ENCODE assay signal across 1 cellular context in the genomic region with DNA sequence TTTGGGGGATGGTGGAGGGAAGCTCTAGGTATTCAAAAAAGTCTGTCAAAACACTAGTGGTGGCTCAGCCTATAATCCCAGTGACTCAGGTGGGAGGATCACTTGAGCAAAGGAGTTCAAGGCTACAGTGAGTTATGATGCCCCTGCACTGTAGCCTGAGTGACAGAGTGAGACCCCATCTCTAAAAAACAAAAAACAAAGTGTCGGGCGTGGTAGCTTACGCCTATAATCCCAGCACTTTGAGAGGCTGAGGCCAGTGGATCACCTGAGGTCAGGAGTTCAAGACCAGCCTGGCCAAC.
A peak's percentile ranks its signal among the peaks of the same experiment; 100 is the strongest.
TF ChIP-seq lines count a peak whose summit lies in the region.

No MANE protein-coding gene starts in this region.

TF ChIP-seq in HepG2, 621 proteins besides CTCF, POLR2A, EP300 and RAD21:
- no peak for TF ChIP-seq HDAC1 (CRISPR knock-in tag; IDR thresholded peaks at IDR 0.05)
- TF ChIP-seq, protein P1, sequence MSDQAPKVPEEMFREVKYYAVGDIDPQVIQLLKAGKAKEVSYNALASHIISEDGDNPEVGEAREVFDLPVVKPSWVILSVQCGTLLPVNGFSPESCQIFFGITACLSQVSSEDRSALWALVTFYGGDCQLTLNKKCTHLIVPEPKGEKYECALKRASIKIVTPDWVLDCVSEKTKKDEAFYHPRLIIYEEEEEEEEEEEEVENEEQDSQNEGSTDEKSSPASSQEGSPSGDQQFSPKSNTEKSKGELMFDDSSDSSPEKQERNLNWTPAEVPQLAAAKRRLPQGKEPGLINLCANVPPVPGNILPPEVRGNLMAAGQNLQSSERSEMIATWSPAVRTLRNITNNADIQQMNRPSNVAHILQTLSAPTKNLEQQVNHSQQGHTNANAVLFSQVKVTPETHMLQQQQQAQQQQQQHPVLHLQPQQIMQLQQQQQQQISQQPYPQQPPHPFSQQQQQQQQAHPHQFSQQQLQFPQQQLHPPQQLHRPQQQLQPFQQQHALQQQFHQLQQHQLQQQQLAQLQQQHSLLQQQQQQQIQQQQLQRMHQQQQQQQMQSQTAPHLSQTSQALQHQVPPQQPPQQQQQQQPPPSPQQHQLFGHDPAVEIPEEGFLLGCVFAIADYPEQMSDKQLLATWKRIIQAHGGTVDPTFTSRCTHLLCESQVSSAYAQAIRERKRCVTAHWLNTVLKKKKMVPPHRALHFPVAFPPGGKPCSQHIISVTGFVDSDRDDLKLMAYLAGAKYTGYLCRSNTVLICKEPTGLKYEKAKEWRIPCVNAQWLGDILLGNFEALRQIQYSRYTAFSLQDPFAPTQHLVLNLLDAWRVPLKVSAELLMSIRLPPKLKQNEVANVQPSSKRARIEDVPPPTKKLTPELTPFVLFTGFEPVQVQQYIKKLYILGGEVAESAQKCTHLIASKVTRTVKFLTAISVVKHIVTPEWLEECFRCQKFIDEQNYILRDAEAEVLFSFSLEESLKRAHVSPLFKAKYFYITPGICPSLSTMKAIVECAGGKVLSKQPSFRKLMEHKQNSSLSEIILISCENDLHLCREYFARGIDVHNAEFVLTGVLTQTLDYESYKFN (CRISPR knock-in tag; conservative IDR thresholded peaks at IDR 0.05) = 0 out of 2 replicates have a peak, but pooled peaks have one; percentile 30
- TF ChIP-seq SALL1 (CRISPR knock-in tag; IDR thresholded peaks at IDR 0.05) = peak; percentile 36; the same call in 1 of the 2 replicates
- TF ChIP-seq, protein P2, sequence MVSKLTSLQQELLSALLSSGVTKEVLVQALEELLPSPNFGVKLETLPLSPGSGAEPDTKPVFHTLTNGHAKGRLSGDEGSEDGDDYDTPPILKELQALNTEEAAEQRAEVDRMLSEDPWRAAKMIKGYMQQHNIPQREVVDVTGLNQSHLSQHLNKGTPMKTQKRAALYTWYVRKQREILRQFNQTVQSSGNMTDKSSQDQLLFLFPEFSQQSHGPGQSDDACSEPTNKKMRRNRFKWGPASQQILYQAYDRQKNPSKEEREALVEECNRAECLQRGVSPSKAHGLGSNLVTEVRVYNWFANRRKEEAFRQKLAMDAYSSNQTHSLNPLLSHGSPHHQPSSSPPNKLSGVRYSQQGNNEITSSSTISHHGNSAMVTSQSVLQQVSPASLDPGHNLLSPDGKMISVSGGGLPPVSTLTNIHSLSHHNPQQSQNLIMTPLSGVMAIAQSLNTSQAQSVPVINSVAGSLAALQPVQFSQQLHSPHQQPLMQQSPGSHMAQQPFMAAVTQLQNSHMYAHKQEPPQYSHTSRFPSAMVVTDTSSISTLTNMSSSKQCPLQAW (CRISPR knock-in tag; IDR thresholded peaks at IDR 0.05) = 0 out of 2 replicates have a peak, but pooled peaks have one; percentile 5
- TF ChIP-seq ZNF788 (CRISPR knock-in tag; IDR thresholded peaks at IDR 0.05; ENCODE audit: borderline replicate concordance) = no peak
- TF ChIP-seq MED1 (CRISPR knock-in tag; IDR thresholded peaks at IDR 0.05) = 0 out of 2 replicates have a peak, but pooled peaks have one; percentile 16
- TF ChIP-seq MTF1 (CRISPR knock-in tag; IDR thresholded peaks at IDR 0.05) = no peak
- TF ChIP-seq, protein P3, sequence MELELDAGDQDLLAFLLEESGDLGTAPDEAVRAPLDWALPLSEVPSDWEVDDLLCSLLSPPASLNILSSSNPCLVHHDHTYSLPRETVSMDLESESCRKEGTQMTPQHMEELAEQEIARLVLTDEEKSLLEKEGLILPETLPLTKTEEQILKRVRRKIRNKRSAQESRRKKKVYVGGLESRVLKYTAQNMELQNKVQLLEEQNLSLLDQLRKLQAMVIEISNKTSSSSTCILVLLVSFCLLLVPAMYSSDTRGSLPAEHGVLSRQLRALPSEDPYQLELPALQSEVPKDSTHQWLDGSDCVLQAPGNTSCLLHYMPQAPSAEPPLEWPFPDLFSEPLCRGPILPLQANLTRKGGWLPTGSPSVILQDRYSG (CRISPR knock-in tag; IDR thresholded peaks at IDR 0.05) = no peak
- TF ChIP-seq YY1 (IDR thresholded peaks at IDR 0.05; ENCODE audit: insufficient read depth, insufficient replicate concordance, low read depth, low read length) = no peak
- 0 out of 2 replicates have a peak, but pooled peaks have one; percentile 13 for TF ChIP-seq ERF (CRISPR knock-in tag; IDR thresholded peaks at IDR 0.05)
- no peak for TF ChIP-seq ZNF329 (CRISPR knock-in tag; IDR thresholded peaks at IDR 0.05; ENCODE audit: low read depth)
- TF ChIP-seq, protein P4, sequence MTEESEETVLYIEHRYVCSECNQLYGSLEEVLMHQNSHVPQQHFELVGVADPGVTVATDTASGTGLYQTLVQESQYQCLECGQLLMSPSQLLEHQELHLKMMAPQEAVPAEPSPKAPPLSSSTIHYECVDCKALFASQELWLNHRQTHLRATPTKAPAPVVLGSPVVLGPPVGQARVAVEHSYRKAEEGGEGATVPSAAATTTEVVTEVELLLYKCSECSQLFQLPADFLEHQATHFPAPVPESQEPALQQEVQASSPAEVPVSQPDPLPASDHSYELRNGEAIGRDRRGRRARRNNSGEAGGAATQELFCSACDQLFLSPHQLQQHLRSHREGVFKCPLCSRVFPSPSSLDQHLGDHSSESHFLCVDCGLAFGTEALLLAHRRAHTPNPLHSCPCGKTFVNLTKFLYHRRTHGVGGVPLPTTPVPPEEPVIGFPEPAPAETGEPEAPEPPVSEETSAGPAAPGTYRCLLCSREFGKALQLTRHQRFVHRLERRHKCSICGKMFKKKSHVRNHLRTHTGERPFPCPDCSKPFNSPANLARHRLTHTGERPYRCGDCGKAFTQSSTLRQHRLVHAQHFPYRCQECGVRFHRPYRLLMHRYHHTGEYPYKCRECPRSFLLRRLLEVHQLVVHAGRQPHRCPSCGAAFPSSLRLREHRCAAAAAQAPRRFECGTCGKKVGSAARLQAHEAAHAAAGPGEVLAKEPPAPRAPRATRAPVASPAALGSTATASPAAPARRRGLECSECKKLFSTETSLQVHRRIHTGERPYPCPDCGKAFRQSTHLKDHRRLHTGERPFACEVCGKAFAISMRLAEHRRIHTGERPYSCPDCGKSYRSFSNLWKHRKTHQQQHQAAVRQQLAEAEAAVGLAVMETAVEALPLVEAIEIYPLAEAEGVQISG (CRISPR knock-in tag; IDR thresholded peaks at IDR 0.05) = no peak
- TF ChIP-seq, protein P5, sequence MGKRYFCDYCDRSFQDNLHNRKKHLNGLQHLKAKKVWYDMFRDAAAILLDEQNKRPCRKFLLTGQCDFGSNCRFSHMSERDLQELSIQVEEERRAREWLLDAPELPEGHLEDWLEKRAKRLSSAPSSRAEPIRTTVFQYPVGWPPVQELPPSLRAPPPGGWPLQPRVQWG (CRISPR knock-in tag; IDR thresholded peaks at IDR 0.05; ENCODE audit: borderline replicate concordance, low read depth) = no peak
- 0 out of 2 replicates have a peak, but pooled peaks have one; percentile 17 for TF ChIP-seq ZBTB7A (CRISPR knock-in tag; IDR thresholded peaks at IDR 0.05)
- TF ChIP-seq ZNF557 (CRISPR knock-in tag; IDR thresholded peaks at IDR 0.05) = no peak
- 0 out of 2 replicates have a peak, but pooled peaks have one; percentile 14 for TF ChIP-seq ZNF263 (CRISPR knock-in tag; IDR thresholded peaks at IDR 0.05)
- TF ChIP-seq, protein P6, sequence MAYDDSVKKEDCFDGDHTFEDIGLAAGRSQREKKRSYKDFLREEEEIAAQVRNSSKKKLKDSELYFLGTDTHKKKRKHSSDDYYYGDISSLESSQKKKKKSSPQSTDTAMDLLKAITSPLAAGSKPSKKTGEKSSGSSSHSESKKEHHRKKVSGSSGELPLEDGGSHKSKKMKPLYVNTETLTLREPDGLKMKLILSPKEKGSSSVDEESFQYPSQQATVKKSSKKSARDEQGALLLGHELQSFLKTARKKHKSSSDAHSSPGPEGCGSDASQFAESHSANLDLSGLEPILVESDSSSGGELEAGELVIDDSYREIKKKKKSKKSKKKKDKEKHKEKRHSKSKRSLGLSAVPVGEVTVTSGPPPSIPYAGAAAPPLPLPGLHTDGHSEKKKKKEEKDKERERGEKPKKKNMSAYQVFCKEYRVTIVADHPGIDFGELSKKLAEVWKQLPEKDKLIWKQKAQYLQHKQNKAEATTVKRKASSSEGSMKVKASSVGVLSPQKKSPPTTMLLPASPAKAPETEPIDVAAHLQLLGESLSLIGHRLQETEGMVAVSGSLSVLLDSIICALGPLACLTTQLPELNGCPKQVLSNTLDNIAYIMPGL (CRISPR knock-in tag; IDR thresholded peaks at IDR 0.05; ENCODE audit: borderline replicate concordance in 1 of 2, low read depth in 1 of 2) = no peak
- no peak for TF ChIP-seq TAF15 (IDR thresholded peaks at IDR 0.05; ENCODE audit: low read depth, low read length, poor library complexity, severe bottlenecking)
- TF ChIP-seq ZBTB8A (CRISPR knock-in tag; IDR thresholded peaks at IDR 0.05; ENCODE audit: borderline replicate concordance, low read depth) = no peak
- TF ChIP-seq ZNF567 (CRISPR knock-in tag; IDR thresholded peaks at IDR 0.05; ENCODE audit: borderline replicate concordance) = no peak
- no peak for TF ChIP-seq BCL6 (CRISPR knock-in tag; IDR thresholded peaks at IDR 0.05)
- peak; percentile 52 for TF ChIP-seq RARA (CRISPR knock-in tag; IDR thresholded peaks at IDR 0.05)
- no peak for TF ChIP-seq POLR2AphosphoS5 (IDR thresholded peaks at IDR 0.05; ENCODE audit: low read depth, low read length)
- no peak for TF ChIP-seq NCOA1 (CRISPR knock-in tag; IDR thresholded peaks at IDR 0.05)
